ENCODE assay signal across 8 cellular contexts in genomic region chr7:73519867-73520672, GRCh38. TPM values are rescaled to one million over a fixed set of nuclear protein-coding genes. Genes with fewer than 3 reads are reported as not detected.
A peak's percentile ranks its signal among the peaks of the same experiment; 100 is the strongest.
DNase-seq lines count a peak whose midpoint lies in the region; ATAC-seq and TF ChIP-seq lines count a peak whose summit lies in the region.

No MANE protein-coding gene starts in this region.

- no peaks in the 10 kb centered on the region for H3K9me2 ChIP-seq in GM23248 (ENCODE audit: insufficient read depth)
- H3K9me2 ChIP-seq in SU-DHL-6 (replicated peaks; ENCODE audit: insufficient read depth, low read length), result no peaks in the 10 kb centered on the region

- H4K20me1 ChIP-seq in GM23248 (ENCODE audit: insufficient read depth) (peaks cover 6% of the 10 kb centered on the region; the same call in 1 of the 2 replicates), SU-DHL-6 (ENCODE audit: low read depth, low read length) (peaks cover 22% of the 10 kb centered on the region)

- peaks cover 13% of the 10 kb centered on the region; the same call in 1 of the 2 replicates for H3K36me3 ChIP-seq in GM23248 (ENCODE audit: low read depth)
- peaks cover 32% of the 10 kb centered on the region for H3K36me3 ChIP-seq in SU-DHL-6 (ENCODE audit: low read length)
- H3K36me3 ChIP-seq in ectodermal cell (ENCODE audit: control insufficient read depth, insufficient read depth, low read length), result peaks cover 25% of the 10 kb centered on the region

- DNase-seq in GM23248, result peak; percentile 38
- no peak for DNase-seq in nephron progenitor cell
- DNase-seq in HK-2 (ENCODE audit: unreplicated experiment), result no peak
- no peak for DNase-seq in NCI-H1930 (lab: John Stamatoyannopoulos, UW)

- H3K9me3 ChIP-seq in GM23248 (ENCODE audit: low read depth) (no peaks in the 10 kb centered on the region), SU-DHL-6 (ENCODE audit: insufficient read depth, low read length) (no peaks in the 10 kb centered on the region), ectodermal cell (ENCODE audit: control insufficient read depth, low read length) (no peaks in the 10 kb centered on the region)

- ATAC-seq in HG03097 (IDR thresholded peaks at IDR 0.05; ENCODE audit: low FRiP score, unreplicated experiment) (no peak), GM21717 (IDR thresholded peaks at IDR 0.05; ENCODE audit: unreplicated experiment) (no peak)

- H3K27me3 Mint-ChIP-seq in nephron progenitor cell (ENCODE audit: low read depth, poor library complexity), result no peaks in the 10 kb centered on the region

- H3K27ac ChIP-seq in GM23248 (peak overlapping the region; percentile 72), SU-DHL-6 (ENCODE audit: low read depth, low read length) (peak overlapping the region; percentile 81), ectodermal cell (ENCODE audit: insufficient read depth, low read depth, low read length, poor library complexity, severe bottlenecking) (no peak overlapping the region)

- peaks cover 66% of the 10 kb centered on the region for H3K79me2 ChIP-seq in GM23248 (ENCODE audit: insufficient read depth)
- peaks cover 72% of the 10 kb centered on the region for H3K79me2 ChIP-seq in SU-DHL-6 (ENCODE audit: insufficient read depth, low read length)

- no peak for TF ChIP-seq CTCF in SU-DHL-6 (IDR thresholded peaks at IDR 0.05; ENCODE audit: insufficient read depth, low read length, poor library complexity, severe bottlenecking)
- TF ChIP-seq CTCF in nephron progenitor cell (IDR thresholded peaks at IDR 0.05), result no peak

- peak overlapping the region; percentile 94 for H3K27ac Mint-ChIP-seq in nephron progenitor cell

- H3K36me3 Mint-ChIP-seq in nephron progenitor cell (ENCODE audit: low read depth), result peaks cover 54% of the 10 kb centered on the region

- peaks cover 49% of the 10 kb centered on the region for H3K4me1 Mint-ChIP-seq in nephron progenitor cell

- H3K4me3 ChIP-seq in GM23248 (peak overlapping the region; percentile 79), SU-DHL-6 (ENCODE audit: insufficient read depth, low read length, poor library complexity, severe bottlenecking) (peak overlapping the region; percentile 72), ectodermal cell (ENCODE audit: insufficient read depth, low read depth, low read length) (peak overlapping the region; percentile 93)

- H3K4me1 ChIP-seq in GM23248 (ENCODE audit: insufficient read depth) (peaks cover 20% of the 10 kb centered on the region), ectodermal cell (ENCODE audit: control insufficient read depth, insufficient read depth, low read length) (peaks cover 5% of the 10 kb centered on the region)

- H3K4me3 Mint-ChIP-seq in nephron progenitor cell, result peak overlapping the region; percentile 91

- H3K9ac ChIP-seq in GM23248 (peak overlapping the region; percentile 90), SU-DHL-6 (ENCODE audit: low read length) (peak overlapping the region; percentile 99)

- H3K27me3 ChIP-seq in GM23248 (replicated peaks; ENCODE audit: insufficient read depth) (no peaks in the 10 kb centered on the region), SU-DHL-6 (ENCODE audit: low read length) (no peaks in the 10 kb centered on the region), ectodermal cell (ENCODE audit: control insufficient read depth, insufficient read depth, low read length, poor library complexity, severe bottlenecking) (no peaks in the 10 kb centered on the region)

- peaks cover 4% of the 10 kb centered on the region for H3K9me3 Mint-ChIP-seq in nephron progenitor cell

- H3F3A ChIP-seq in GM23248 (ENCODE audit: insufficient read depth) (peaks cover 31% of the 10 kb centered on the region), SU-DHL-6 (ENCODE audit: insufficient read depth) (peaks cover 18% of the 10 kb centered on the region)

- in situ Hi-C loops in GM23248 (cut with MboI), result no loop called here

- WGBS in GM23248 (ENCODE audit: low coverage in 1 of 2, low lambda C conversion rate in 2 of 2, missing lambda C conversion rate in 2 of 2), 2 experiments, result 63 to 66% methylated on average over 18 of the region's 18 CpGs
- WGBS in ectodermal cell, 2 experiments, result 74 to 78% methylated on average over 17 of the region's 18 CpGs

- H2AFZ ChIP-seq in GM23248 (peak overlapping the region; percentile 89), SU-DHL-6 (ENCODE audit: low read depth, low read length, severe bottlenecking) (no peak overlapping the region)

- H3K4me2 ChIP-seq in GM23248 (ENCODE audit: unreplicated experiment), result peak overlapping the region; percentile 98
- H3K4me2 ChIP-seq in SU-DHL-6 (ENCODE audit: low read depth, low read length, poor library complexity, severe bottlenecking), result peak overlapping the region; percentile 92

RNA-seq across cellular contexts. Expression of gene BAZ1B, which starts 2.0 kb away (rescaled TPM):
- 41.8 and 49.4 TPM in 2 replicates for total RNA-seq in GM23248 (2014; rRNA removed; shearing (Covaris generic))
- 23.5 and 24.0 TPM in 2 replicates for polyA plus RNA-seq in GM23248 (2016; fragmentation: Nextera tagmentation; extraction: Ambion mirVana)
- 107 TPM for polyA plus RNA-seq in ectodermal cell (2013, experiment 1 of 4)
- 118 TPM for polyA plus RNA-seq in ectodermal cell (2013, experiment 2 of 4)
- 71.2 TPM for polyA plus RNA-seq in ectodermal cell (2013, experiment 3 of 4)
- 75.0 TPM for polyA plus RNA-seq in ectodermal cell (2013, experiment 4 of 4)

RNA-seq across cellular contexts. Expression of gene BCL7B, which starts 37.4 kb away (rescaled TPM):
- 23.3 and 24.8 TPM in 2 replicates for total RNA-seq in GM23248 (2014; rRNA removed; shearing (Covaris generic))
- polyA plus RNA-seq in GM23248 (2016; fragmentation: Nextera tagmentation; extraction: Ambion mirVana), result 71.8 and 72.6 TPM in 2 replicates
- 39.8 TPM for polyA plus RNA-seq in ectodermal cell (2013, experiment 1 of 4)
- polyA plus RNA-seq in ectodermal cell (2013, experiment 2 of 4), result 41.9 TPM
- 35.5 TPM for polyA plus RNA-seq in ectodermal cell (2013, experiment 3 of 4)
- polyA plus RNA-seq in ectodermal cell (2013, experiment 4 of 4), result 41.8 TPM

RNA-seq across cellular contexts. Expression of gene TBL2, which starts 58.3 kb away (rescaled TPM):
- total RNA-seq in GM23248 (2014; rRNA removed; shearing (Covaris generic)), result 72.1 and 101 TPM in 2 replicates
- 69.7 and 78.0 TPM in 2 replicates for polyA plus RNA-seq in GM23248 (2016; fragmentation: Nextera tagmentation; extraction: Ambion mirVana)
- 41.0 TPM for polyA plus RNA-seq in ectodermal cell (2013, experiment 1 of 4)
- 37.8 TPM for polyA plus RNA-seq in ectodermal cell (2013, experiment 2 of 4)
- 35.8 TPM for polyA plus RNA-seq in ectodermal cell (2013, experiment 3 of 4)
- polyA plus RNA-seq in ectodermal cell (2013, experiment 4 of 4), result 51.8 TPM
